In the genomic region with DNA sequence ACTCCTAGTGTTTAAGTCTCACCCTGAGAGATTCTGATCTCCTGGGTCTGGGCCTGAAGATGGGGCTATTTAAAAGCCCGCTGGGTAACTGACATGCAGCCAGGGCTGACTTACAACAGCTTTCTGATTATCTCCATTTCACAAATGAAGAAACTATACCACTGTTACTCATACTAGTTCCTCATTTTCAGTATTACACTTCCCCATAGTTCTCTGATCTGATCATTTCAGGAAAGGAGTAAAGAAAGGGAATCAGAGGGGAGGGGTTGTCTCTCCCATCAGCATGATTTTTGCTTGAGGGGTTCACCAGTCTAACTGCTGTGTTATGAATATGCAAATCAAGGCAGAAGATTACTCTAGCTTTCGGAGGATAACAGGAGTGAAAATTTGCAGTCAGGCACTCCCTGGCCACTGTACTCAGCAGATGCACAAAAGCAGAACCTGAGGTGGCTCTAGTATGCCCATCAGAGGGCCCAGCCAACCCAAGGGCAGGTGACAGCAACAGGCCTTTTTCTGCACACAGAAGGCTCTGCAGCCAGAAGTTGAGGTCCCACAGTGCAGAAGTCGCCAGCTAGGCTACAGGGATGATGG, we compare ENCODE assay signal across 9 cellular contexts. TPM values are rescaled to one million over a fixed set of nuclear protein-coding genes. Genes with fewer than 3 reads are reported as not detected.
A peak's percentile ranks its signal among the peaks of the same experiment; 100 is the strongest.
DNase-seq lines count a peak whose midpoint lies in the region; ATAC-seq and TF ChIP-seq lines count a peak whose summit lies in the region.
"Had no signal": no experiment of that assay in that cellular context is flagged by ENCODE, and none has a peak within 500 bp of the region (broad histone marks: within the 10 kb centered on the region; RNA-seq: fewer than 3 reads in every experiment).

No MANE protein-coding gene starts in this region.

- CTCF ChIA-PET in RWPE1 (lab: Yijun Ruan, JAX) = interaction anchor here (0.7 to 1.0 kb wide), 2 partner anchors 60 to 127 kb away, joined by 3 to 4 read pairs; a partner anchor contains a TSS

- no peaks in the 10 kb centered on the region for H3K36me3 Mint-ChIP-seq in activated T-cell treated with anti-CD3 and anti-CD28 coated beads, Interleukin-2, amount 50 U/mL, for 4 hours (ENCODE audit: insufficient read depth)

- peaks cover 17% of the 10 kb centered on the region for H3K4me1 Mint-ChIP-seq in activated T-cell treated with anti-CD3 and anti-CD28 coated beads, Interleukin-2, amount 50 U/mL, for 4 hours (ENCODE audit: low read depth)

- H3K27ac ChIP-seq in skin epidermis (peak overlapping the region in 17 of 21 experiments; percentile 13 to 83 (median 68)), RWPE1 (no peak overlapping the region)
- H3K27ac ChIP-seq: SJSA1 had no signal

- TF ChIP-seq CTCF in RWPE1 (conservative IDR thresholded peaks at IDR 0.05; ENCODE audit: low read depth) = no peak

- no peak for DNase-seq in activated T-cell treated with anti-CD3 and anti-CD28 coated beads, Interleukin-2, amount 50 U/mL, for 4 hours
- DNase-seq in activated T-cell treated with anti-CD3 and anti-CD28 coated beads, Interleukin-2, amount 50 U/mL, for 48 hours = no peak
- DNase-seq in SIG-M5 (lab: John Stamatoyannopoulos, UW) = peak; percentile 80
- no peak for DNase-seq in RWPE1 (ENCODE audit: low spot score)
- DNase-seq in EL = no peak
- DNase-seq in activated CD4-positive, alpha-beta T cell treated with anti-CD3 and anti-CD28 coated beads for 1 hour = no peak

- H3K27me3 Mint-ChIP-seq in activated T-cell treated with anti-CD3 and anti-CD28 coated beads, Interleukin-2, amount 50 U/mL, for 4 hours (ENCODE audit: low read depth) = no peaks in the 10 kb centered on the region

- peak; percentile 41 to 62 for ATAC-seq in activated T-cell treated with anti-CD3 and anti-CD28 coated beads, Interleukin-2, amount 50 U/mL, for 4 hours
- ATAC-seq in HG03025 (IDR thresholded peaks at IDR 0.05; ENCODE audit: low FRiP score, unreplicated experiment) = peak; percentile 62

- H3K4me3 ChIP-seq in skin epidermis = no peak overlapping the region
- H3K4me3 ChIP-seq: SJSA1 had no signal

- POLR2A ChIA-PET in RWPE1 (lab: Yijun Ruan, JAX; ENCODE audit: low non-redundant PET) = no interaction called here

- H3K4me3 Mint-ChIP-seq in activated T-cell treated with anti-CD3 and anti-CD28 coated beads, Interleukin-2, amount 50 U/mL, for 4 hours = no peak overlapping the region

- no peaks in the 10 kb centered on the region for H3K9me3 Mint-ChIP-seq in activated T-cell treated with anti-CD3 and anti-CD28 coated beads, Interleukin-2, amount 50 U/mL, for 4 hours

RNA-seq across cellular contexts. Expression of a gene that starts 59.4 kb away (rescaled TPM):
- total RNA-seq in activated T-cell treated with anti-CD3 and anti-CD28 coated beads, Interleukin-2, amount 50 U/mL, for 4 hours = 1 to 10 TPM in 1 of 3 donors, under 1 TPM in 2; 0.40 to 1.1 (median 0.71) TPM
